ENCODE assay signal across 8 cellular contexts in genomic region chr19:49151339-49152217, GRCh38. TPM values are rescaled to one million over a fixed set of nuclear protein-coding genes. Genes with fewer than 3 reads are reported as not detected.
A peak's percentile ranks its signal among the peaks of the same experiment; 100 is the strongest.
DNase-seq lines count a peak whose midpoint lies in the region; ATAC-seq and TF ChIP-seq lines count a peak whose summit lies in the region.

No MANE protein-coding gene starts in this region.

- H3K27ac ChIP-seq in ACC112 (ENCODE audit: low read depth, low read length): no peak overlapping the region
- peak overlapping the region; percentile 96 for H3K27ac ChIP-seq in right atrium auricular region

- H3K4me1 ChIP-seq in ACC112 (ENCODE audit: control insufficient read depth, insufficient read depth, low read length, unreplicated experiment) (no peaks in the 10 kb centered on the region), right atrium auricular region (peaks cover 0 to 39% of the 10 kb centered on the region in 2 donors)

- H3K36me3 ChIP-seq in ACC112 (ENCODE audit: insufficient read depth, low read length) (no peaks in the 10 kb centered on the region), right atrium auricular region (no peaks in the 10 kb centered on the region)

- CTCF ChIA-PET in activated naive CD4-positive, alpha-beta T cell treated with anti-CD3 and anti-CD28 coated beads, Interleukin-2, amount 10 ng/mL, durations not matched to agents 7 days and 5 days (lab: Charles Lee): no interaction called here

- H3K9me3 Mint-ChIP-seq in activated naive CD4-positive, alpha-beta T cell treated with anti-CD3 and anti-CD28 coated beads, Interleukin-2, amount 10 ng/mL, durations not matched to agents 7 days and 5 days: peaks cover 4% of the 10 kb centered on the region

- peaks cover 100% of the 10 kb centered on the region for H3K27me3 Mint-ChIP-seq in activated naive CD4-positive, alpha-beta T cell treated with anti-CD3 and anti-CD28 coated beads, Interleukin-2, amount 10 ng/mL, durations not matched to agents 7 days and 5 days

- no peak overlapping the region for H3K27ac Mint-ChIP-seq in activated naive CD4-positive, alpha-beta T cell treated with anti-CD3 and anti-CD28 coated beads, Interleukin-2, amount 10 ng/mL, durations not matched to agents 7 days and 5 days

- H3K4me3 Mint-ChIP-seq in activated naive CD4-positive, alpha-beta T cell treated with anti-CD3 and anti-CD28 coated beads, Interleukin-2, amount 10 ng/mL, durations not matched to agents 7 days and 5 days: peak overlapping the region; percentile 24

- DNase-seq in GM12865 (ENCODE audit: low read depth): peak; percentile 27
- DNase-seq in NCI-H69 (lab: John Stamatoyannopoulos, UW): peak; percentile 83
- peak; percentile 58 for DNase-seq in activated naive CD4-positive, alpha-beta T cell treated with anti-CD3 and anti-CD28 coated beads, Interleukin-2, amount 10 ng/mL, durations not matched to agents 7 days and 5 days
- DNase-seq in right atrium auricular region (ENCODE audit: low spot score): no peak
- peak; percentile 47 for DNase-seq in renal cortical epithelial cell (ENCODE audit: low read depth)
- no peak for DNase-seq in COR-L47 (lab: John Stamatoyannopoulos, UW)

- H3K9me3 ChIP-seq in right atrium auricular region: no peaks in the 10 kb centered on the region

- H3K36me3 Mint-ChIP-seq in activated naive CD4-positive, alpha-beta T cell treated with anti-CD3 and anti-CD28 coated beads, Interleukin-2, amount 10 ng/mL, durations not matched to agents 7 days and 5 days: peaks cover 5% of the 10 kb centered on the region

- no peaks in the 10 kb centered on the region for H3K79me2 ChIP-seq in ACC112 (ENCODE audit: control insufficient read depth, insufficient read depth, low read length, unreplicated experiment)

- ATAC-seq in HG02759 (IDR thresholded peaks at IDR 0.05; ENCODE audit: unreplicated experiment): no peak

- H3K27me3 ChIP-seq in ACC112 (ENCODE audit: insufficient read depth, low read length) (no peaks in the 10 kb centered on the region), right atrium auricular region (no peaks in the 10 kb centered on the region)

- H3K4me3 ChIP-seq in ACC112 (ENCODE audit: low read depth, low read length) (peak overlapping the region; percentile 89), GM12865 (ENCODE audit: low read depth, low read length) (no peak overlapping the region), right atrium auricular region (peak overlapping the region; percentile 72 to 76)

- H3K4me1 Mint-ChIP-seq in activated naive CD4-positive, alpha-beta T cell treated with anti-CD3 and anti-CD28 coated beads, Interleukin-2, amount 10 ng/mL, durations not matched to agents 7 days and 5 days: peaks cover 24% of the 10 kb centered on the region

- TF ChIP-seq CTCF in GM12865 (IDR thresholded peaks at IDR 0.05; ENCODE audit: insufficient read depth, low read depth, low read length, missing control alignments): no peak
- no peak for TF ChIP-seq CTCF in right atrium auricular region (IDR thresholded peaks at IDR 0.05)

- H2AFZ ChIP-seq in ACC112 (ENCODE audit: low read length, unreplicated experiment): no peak overlapping the region

RNA-seq across cellular contexts. Expression of gene HRC, which starts 3.6 kb away (rescaled TPM):
- total RNA-seq in right atrium auricular region (1,000 to 10,000 TPM in 1 of 2 donors, 100 to 1,000 TPM in 1; 558 to 1,164 TPM), renal cortical epithelial cell (not detected in 2 replicates)

RNA-seq across cellular contexts. Expression of gene TRPM4, which starts 6.0 kb away (rescaled TPM):
- total RNA-seq in right atrium auricular region: 10 to 100 TPM; 20.6 to 22.8 TPM
- 15.3 and 30.4 TPM in 2 replicates for total RNA-seq in renal cortical epithelial cell

RNA-seq across cellular contexts. Expression of gene PPFIA3, which starts 32.2 kb away (rescaled TPM):
- 1 to 10 TPM; 5.0 to 6.8 TPM for total RNA-seq in right atrium auricular region
- 2.6 and 3.6 TPM in 2 replicates for total RNA-seq in renal cortical epithelial cell

RNA-seq across cellular contexts. Expression of gene C19orf73, which starts 32.6 kb away (rescaled TPM):
- total RNA-seq in right atrium auricular region (1 to 10 TPM; 3.1 to 5.9 TPM), renal cortical epithelial cell (0.45 TPM in 1 of 2 replicates, not detected in the other)

RNA-seq across cellular contexts. Expression of gene LIN7B, which starts 37.4 kb away (rescaled TPM):
- total RNA-seq in right atrium auricular region: 10 to 100 TPM; 31.5 to 35.0 TPM
- 2.5 and 7.5 TPM in 2 replicates for total RNA-seq in renal cortical epithelial cell

Comparison
In these comparisons a context has a peak if more than half of its experiments do, and no peak if none do; other contexts are left out.
1. DNase-seq: peak in GM12865 (single experiment), NCI-H69 (single experiment), activated naive CD4-positive, alpha-beta T cell treated with anti-CD3 and anti-CD28 coated beads, Interleukin-2, amount 10 ng/mL, durations not matched to agents 7 days and 5 days (single experiment) and renal cortical epithelial cell (single experiment); none in right atrium auricular region (single experiment) and COR-L47 (single experiment).
2. RNA of gene HRC, which starts 3.6 kb away (total RNA-seq): 558 to 1,164 TPM in right atrium auricular region; not detected in renal cortical epithelial cell; every median in the first group is over 100 times any median in the second.